2 cellular contexts compared by ENCODE assay signal in the genomic region with DNA sequence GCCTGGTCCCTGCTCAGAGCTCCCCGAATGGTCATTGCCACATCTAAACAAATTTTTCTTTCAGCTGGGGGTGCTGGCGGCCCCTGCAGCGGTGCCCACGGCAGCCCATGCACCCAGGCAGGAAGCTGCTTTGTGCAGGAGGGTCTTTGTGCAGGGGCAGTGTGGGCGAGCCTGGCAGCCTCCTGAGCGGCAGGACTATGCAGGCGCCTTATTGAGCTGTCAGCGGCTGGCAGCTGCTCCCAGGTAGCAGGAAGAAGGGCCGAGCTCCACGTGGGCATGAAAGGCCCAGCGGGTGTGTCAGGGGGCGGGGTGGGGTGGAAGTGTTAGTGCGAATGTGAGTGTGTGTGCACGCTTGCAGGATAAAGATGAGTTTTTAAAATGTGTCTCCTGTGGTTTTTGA.
TF ChIP-seq lines count a peak whose summit lies in the region.

No MANE protein-coding gene starts in this region.

TF ChIP-seq in HepG2, 621 proteins besides CTCF, POLR2A, EP300 and RAD21:
- TF ChIP-seq, protein P1, sequence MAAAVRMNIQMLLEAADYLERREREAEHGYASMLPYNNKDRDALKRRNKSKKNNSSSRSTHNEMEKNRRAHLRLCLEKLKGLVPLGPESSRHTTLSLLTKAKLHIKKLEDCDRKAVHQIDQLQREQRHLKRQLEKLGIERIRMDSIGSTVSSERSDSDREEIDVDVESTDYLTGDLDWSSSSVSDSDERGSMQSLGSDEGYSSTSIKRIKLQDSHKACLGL (CRISPR knock-in tag; IDR thresholded peaks at IDR 0.05) = no peak
- TF ChIP-seq HOXA9 (CRISPR knock-in tag; IDR thresholded peaks at IDR 0.05; ENCODE audit: borderline replicate concordance) (no peak), U2AF1 (optimal IDR thresholded peaks at IDR 0.05; ENCODE audit: low read depth, low read length) (no peak)
- TF ChIP-seq, protein P2, sequence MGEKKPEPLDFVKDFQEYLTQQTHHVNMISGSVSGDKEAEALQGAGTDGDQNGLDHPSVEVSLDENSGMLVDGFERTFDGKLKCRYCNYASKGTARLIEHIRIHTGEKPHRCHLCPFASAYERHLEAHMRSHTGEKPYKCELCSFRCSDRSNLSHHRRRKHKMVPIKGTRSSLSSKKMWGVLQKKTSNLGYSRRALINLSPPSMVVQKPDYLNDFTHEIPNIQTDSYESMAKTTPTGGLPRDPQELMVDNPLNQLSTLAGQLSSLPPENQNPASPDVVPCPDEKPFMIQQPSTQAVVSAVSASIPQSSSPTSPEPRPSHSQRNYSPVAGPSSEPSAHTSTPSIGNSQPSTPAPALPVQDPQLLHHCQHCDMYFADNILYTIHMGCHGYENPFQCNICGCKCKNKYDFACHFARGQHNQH (CRISPR knock-in tag; IDR thresholded peaks at IDR 0.05) = no peak

TF ChIP-seq in GM23338, 12 proteins besides CTCF, POLR2A, EP300 and RAD21:
- no peak for TF ChIP-seq POLR2AphosphoS5 (IDR thresholded peaks at IDR 0.05; ENCODE audit: low read depth)
- TF ChIP-seq, protein P3, sequence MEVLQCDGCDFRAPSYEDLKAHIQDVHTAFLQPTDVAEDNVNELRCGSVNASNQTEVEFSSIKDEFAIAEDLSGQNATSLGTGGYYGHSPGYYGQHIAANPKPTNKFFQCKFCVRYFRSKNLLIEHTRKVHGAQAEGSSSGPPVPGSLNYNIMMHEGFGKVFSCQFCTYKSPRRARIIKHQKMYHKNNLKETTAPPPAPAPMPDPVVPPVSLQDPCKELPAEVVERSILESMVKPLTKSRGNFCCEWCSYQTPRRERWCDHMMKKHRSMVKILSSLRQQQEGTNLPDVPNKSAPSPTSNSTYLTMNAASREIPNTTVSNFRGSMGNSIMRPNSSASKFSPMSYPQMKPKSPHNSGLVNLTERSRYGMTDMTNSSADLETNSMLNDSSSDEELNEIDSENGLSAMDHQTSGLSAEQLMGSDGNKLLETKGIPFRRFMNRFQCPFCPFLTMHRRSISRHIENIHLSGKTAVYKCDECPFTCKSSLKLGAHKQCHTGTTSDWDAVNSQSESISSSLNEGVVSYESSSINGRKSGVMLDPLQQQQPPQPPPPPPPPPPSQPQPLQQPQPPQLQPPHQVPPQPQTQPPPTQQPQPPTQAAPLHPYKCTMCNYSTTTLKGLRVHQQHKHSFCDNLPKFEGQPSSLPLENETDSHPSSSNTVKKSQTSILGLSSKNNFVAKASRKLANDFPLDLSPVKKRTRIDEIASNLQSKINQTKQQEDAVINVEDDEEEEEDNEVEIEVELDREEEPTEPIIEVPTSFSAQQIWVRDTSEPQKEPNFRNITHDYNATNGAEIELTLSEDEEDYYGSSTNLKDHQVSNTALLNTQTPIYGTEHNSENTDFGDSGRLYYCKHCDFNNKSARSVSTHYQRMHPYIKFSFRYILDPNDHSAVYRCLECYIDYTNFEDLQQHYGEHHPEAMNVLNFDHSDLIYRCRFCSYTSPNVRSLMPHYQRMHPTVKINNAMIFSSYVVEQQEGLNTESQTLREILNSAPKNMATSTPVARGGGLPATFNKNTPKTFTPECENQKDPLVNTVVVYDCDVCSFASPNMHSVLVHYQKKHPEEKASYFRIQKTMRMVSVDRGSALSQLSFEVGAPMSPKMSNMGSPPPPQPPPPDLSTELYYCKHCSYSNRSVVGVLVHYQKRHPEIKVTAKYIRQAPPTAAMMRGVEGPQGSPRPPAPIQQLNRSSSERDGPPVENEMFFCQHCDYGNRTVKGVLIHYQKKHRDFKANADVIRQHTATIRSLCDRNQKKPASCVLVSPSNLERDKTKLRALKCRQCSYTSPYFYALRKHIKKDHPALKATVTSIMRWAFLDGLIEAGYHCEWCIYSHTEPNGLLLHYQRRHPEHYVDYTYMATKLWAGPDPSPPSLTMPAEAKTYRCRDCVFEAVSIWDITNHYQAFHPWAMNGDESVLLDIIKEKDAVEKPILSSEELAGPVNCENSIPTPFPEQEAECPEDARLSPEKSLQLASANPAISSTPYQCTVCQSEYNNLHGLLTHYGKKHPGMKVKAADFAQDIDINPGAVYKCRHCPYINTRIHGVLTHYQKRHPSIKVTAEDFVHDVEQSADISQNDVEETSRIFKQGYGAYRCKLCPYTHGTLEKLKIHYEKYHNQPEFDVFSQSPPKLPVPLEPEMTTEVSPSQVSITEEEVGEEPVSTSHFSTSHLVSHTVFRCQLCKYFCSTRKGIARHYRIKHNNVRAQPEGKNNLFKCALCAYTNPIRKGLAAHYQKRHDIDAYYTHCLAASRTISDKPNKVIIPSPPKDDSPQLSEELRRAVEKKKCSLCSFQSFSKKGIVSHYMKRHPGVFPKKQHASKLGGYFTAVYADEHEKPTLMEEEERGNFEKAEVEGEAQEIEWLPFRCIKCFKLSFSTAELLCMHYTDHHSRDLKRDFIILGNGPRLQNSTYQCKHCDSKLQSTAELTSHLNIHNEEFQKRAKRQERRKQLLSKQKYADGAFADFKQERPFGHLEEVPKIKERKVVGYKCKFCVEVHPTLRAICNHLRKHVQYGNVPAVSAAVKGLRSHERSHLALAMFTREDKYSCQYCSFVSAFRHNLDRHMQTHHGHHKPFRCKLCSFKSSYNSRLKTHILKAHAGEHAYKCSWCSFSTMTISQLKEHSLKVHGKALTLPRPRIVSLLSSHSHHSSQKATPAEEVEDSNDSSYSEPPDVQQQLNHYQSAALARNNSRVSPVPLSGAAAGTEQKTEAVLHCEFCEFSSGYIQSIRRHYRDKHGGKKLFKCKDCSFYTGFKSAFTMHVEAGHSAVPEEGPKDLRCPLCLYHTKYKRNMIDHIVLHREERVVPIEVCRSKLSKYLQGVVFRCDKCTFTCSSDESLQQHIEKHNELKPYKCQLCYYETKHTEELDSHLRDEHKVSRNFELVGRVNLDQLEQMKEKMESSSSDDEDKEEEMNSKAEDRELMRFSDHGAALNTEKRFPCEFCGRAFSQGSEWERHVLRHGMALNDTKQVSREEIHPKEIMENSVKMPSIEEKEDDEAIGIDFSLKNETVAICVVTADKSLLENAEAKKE (CRISPR knock-in tag; IDR thresholded peaks at IDR 0.05) = no peak
- no peak for TF ChIP-seq EZH2phosphoT487 (IDR thresholded peaks at IDR 0.05; ENCODE audit: unreplicated experiment)
- TF ChIP-seq ZNF114 (CRISPR knock-in tag; IDR thresholded peaks at IDR 0.05) = no peak
- TF ChIP-seq, protein P4, sequence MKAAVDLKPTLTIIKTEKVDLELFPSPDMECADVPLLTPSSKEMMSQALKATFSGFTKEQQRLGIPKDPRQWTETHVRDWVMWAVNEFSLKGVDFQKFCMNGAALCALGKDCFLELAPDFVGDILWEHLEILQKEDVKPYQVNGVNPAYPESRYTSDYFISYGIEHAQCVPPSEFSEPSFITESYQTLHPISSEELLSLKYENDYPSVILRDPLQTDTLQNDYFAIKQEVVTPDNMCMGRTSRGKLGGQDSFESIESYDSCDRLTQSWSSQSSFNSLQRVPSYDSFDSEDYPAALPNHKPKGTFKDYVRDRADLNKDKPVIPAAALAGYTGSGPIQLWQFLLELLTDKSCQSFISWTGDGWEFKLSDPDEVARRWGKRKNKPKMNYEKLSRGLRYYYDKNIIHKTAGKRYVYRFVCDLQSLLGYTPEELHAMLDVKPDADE (IDR thresholded peaks at IDR 0.05) = no peak
- TF ChIP-seq ZNF331 (CRISPR knock-in tag; IDR thresholded peaks at IDR 0.05; ENCODE audit: low read depth) = no peak
- no peak for TF ChIP-seq JUNB (IDR thresholded peaks at IDR 0.05; ENCODE audit: unreplicated experiment)
